ENCODE assay signal across 16 cellular contexts in genomic region chr17:73782231-73782630, GRCh38.
"Had no signal": no experiment of that assay in that cellular context is flagged by ENCODE, and none has a peak within 500 bp of the region (broad histone marks: within the 10 kb centered on the region; RNA-seq: fewer than 3 reads in every experiment).

No MANE protein-coding gene starts in this region.

- H3K9me3 ChIP-seq: MG63, SK-N-SH had no signal

- H3K27ac ChIP-seq: RWPE1 had no signal

- ATAC-seq: PC-3 had no signal

- H3K4me2 ChIP-seq: SK-N-SH had no signal

- DNase-seq: IMR-90; Karpas-422; KG1; MG63; NCI-H1092; NCI-H1105 treated with DMSO at 0.1 percent for 48 hours; NCI-H1417 treated with DMSO at 0.1 percent for 48 hours; NCI-H146; NCI-H1694 treated with DMSO at 0.1 percent for 48 hours; NCI-H1930; NCI-H2107; NCI-H2227 treated with DMSO at 0.1 percent for 48 hours; NK-92 treated with Interleukin-12 subunit alpha and Interleukin-12 subunit beta, amount 100 ng/mL, for 24 hours; PC-3; SK-N-SH had no signal

- H3K36me3 ChIP-seq: MG63 had no signal

- H3K9ac ChIP-seq: SK-N-SH had no signal

- H3K4me3 ChIP-seq: MG63 had no signal
